Comparison of ENCODE assay signal across 8 cellular contexts in the genomic region with DNA sequence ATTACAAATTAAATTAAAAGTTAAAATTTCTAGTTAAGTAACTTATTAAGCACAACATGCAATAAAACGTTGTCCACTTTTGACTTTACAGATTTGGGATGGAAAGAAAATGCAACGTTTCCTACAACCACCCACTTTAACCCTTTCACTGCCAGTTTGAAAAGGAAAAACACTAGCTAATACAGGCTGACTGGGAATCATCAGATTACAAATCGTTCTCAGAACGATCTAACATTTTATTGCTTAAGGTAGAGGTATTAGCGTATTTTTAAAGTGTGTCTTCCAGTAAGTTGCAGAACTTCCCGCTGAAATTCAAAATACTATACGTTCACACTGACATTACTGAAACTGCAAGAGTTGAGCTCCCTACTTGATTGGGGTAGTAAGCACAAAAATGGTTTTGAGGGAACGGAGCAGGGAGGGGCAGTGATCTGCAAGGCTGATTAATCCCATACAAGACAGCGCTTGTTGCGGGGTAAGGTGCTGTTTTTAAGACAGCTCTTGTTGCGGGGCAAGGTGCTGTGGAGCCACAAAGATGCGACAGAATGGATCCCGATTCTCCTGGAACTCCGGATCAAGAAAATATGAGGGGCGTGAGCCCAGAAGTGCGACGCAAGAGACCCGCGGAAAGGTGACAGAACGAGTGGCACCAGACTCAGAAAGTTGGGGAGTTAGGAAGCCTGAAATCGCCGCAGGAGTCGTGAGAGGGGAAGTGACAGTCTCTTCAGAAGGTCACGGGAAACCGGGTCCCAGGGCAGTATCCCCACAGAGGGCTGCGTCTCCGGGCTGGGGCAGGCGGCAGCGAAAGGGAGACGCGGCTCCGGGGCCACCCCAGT. TPM values are rescaled to one million over a fixed set of nuclear protein-coding genes. Genes with fewer than 3 reads are reported as not detected.
DNase-seq lines count a peak whose midpoint lies in the region; ATAC-seq and TF ChIP-seq lines count a peak whose summit lies in the region.

No MANE protein-coding gene starts in this region.

- no peak for TF ChIP-seq EP300 in transverse colon (IDR thresholded peaks at IDR 0.05; ENCODE audit: low read depth)

- in situ Hi-C loops in transverse colon (cut with MboI; ENCODE audit: low pct_ligation_motif_present in 1 of 4, low pct_unique_long_range_greater_than_20kb in 1 of 4, low sequenced_read_pairs in 3 of 4), result loop anchor here in 1 of 4 donors (25.0 kb wide), 1 partner anchor 93 kb away; the partner anchor contains the start of genes ADGRF3 and SELENOI

- peak; percentile 29 for ATAC-seq in GM19397 (IDR thresholded peaks at IDR 0.05; ENCODE audit: unreplicated experiment)
- ATAC-seq in HG03439 (IDR thresholded peaks at IDR 0.05; ENCODE audit: unreplicated experiment), result peak; percentile 32
- no peak for ATAC-seq in lung (ENCODE audit: insufficient read depth, low FRiP score)

- peaks cover 46% of the 10 kb centered on the region for H3K4me1 Mint-ChIP-seq in dendritic cell treated with granulocyte-macrophage colony-stimulating factor and Interleukin-4, amounts not matched to agents 40 ng/mL and 50 ng/mL, for 4 days (ENCODE audit: low read depth)

- peaks cover 6 to 22% of the 10 kb centered on the region in 2 donors for H3K4me1 ChIP-seq in lung (ENCODE audit: control insufficient read depth in 2 of 2, insufficient read depth in 2 of 2, low read length in 2 of 2)
- peaks cover 21 to 69% (median 49%) of the 10 kb centered on the region in 4 donors for H3K4me1 ChIP-seq in transverse colon

- peak overlapping the region; percentile 99 for H3K4me3 Mint-ChIP-seq in dendritic cell treated with granulocyte-macrophage colony-stimulating factor and Interleukin-4, amounts not matched to agents 40 ng/mL and 50 ng/mL, for 4 days

- intact Hi-C loops in dendritic cell treated with granulocyte-macrophage colony-stimulating factor and Interleukin-4, amounts not matched to agents 40 ng/mL and 50 ng/mL, for 4 days (cut with micrococcal nuclease), result loop anchor here (2.0 to 5.0 kb wide), 3 partner anchors 33 to 103 kb away; partner anchors contain the start of genes ADGRF3 and SELENOI
- intact Hi-C loops in transverse colon (cut with DNase I; ENCODE audit: low total_unique reads), result loop anchor here (2.0 kb wide), 1 partner anchor 55 kb away; no protein-coding TSS in a partner anchor

- DNase-seq in Daoy (ENCODE audit: low read depth), result peak; percentile 13
- peak; percentile 59 for DNase-seq in RKO (ENCODE audit: low spot score)
- DNase-seq in lung (ENCODE audit: low spot score), result no peak
- peak; percentile 35 for DNase-seq in transverse colon
- no peak for DNase-seq in COLO668 (lab: John Stamatoyannopoulos, UW; ENCODE audit: unreplicated experiment)

- H3K27me3 ChIP-seq in lung (ENCODE audit: control insufficient read depth, insufficient read depth) (no peaks in the 10 kb centered on the region), transverse colon (no peaks in the 10 kb centered on the region)

- TF ChIP-seq POLR2A in transverse colon (IDR thresholded peaks at IDR 0.05), result no peak

- peak overlapping the region; percentile 91 for H3K4me3 ChIP-seq in lung
- H3K4me3 ChIP-seq in transverse colon, result peak overlapping the region; percentile 73 to 90 (median 78)

- no peaks in the 10 kb centered on the region for H3K9me3 Mint-ChIP-seq in dendritic cell treated with granulocyte-macrophage colony-stimulating factor and Interleukin-4, amounts not matched to agents 40 ng/mL and 50 ng/mL, for 4 days

- H3K27ac ChIP-seq in lung (ENCODE audit: low read depth in 1 of 2, low read length in 1 of 2), result peak overlapping the region; percentile 98
- H3K27ac ChIP-seq in transverse colon, result peak overlapping the region; percentile 86 to 97 (median 92)

- H3K9me3 ChIP-seq in lung (ENCODE audit: control insufficient read depth in 2 of 2, insufficient read depth in 1 of 2, low read length in 1 of 2) (no peaks in the 10 kb centered on the region), transverse colon (no peaks in the 10 kb centered on the region)

- H3K27ac Mint-ChIP-seq in dendritic cell treated with granulocyte-macrophage colony-stimulating factor and Interleukin-4, amounts not matched to agents 40 ng/mL and 50 ng/mL, for 4 days, result peak overlapping the region; percentile 99

- TF ChIP-seq CTCF in lung (IDR thresholded peaks at IDR 0.05; ENCODE audit: control extremely low read depth, extremely low read depth), result no peak
- no peak for TF ChIP-seq CTCF in transverse colon (IDR thresholded peaks at IDR 0.05)

- no peaks in the 10 kb centered on the region for H3K36me3 ChIP-seq in lung (ENCODE audit: control insufficient read depth in 2 of 2, insufficient read depth in 2 of 2, low read length in 2 of 2)
- H3K36me3 ChIP-seq in transverse colon, result peaks cover 0 to 3% (median 0%) of the 10 kb centered on the region in 4 donors

- 0% methylated on average over 32 of the region's 32 CpGs for WGBS in lung, 2 donors
- WGBS in transverse colon (ENCODE audit: low coverage in 1 of 2), 2 donors, result 0% methylated on average over 13 to 30 of the region's 32 CpGs

- H3K36me3 Mint-ChIP-seq in dendritic cell treated with granulocyte-macrophage colony-stimulating factor and Interleukin-4, amounts not matched to agents 40 ng/mL and 50 ng/mL, for 4 days (ENCODE audit: low read depth), result peaks cover 37% of the 10 kb centered on the region

- no peaks in the 10 kb centered on the region for H3K27me3 Mint-ChIP-seq in dendritic cell treated with granulocyte-macrophage colony-stimulating factor and Interleukin-4, amounts not matched to agents 40 ng/mL and 50 ng/mL, for 4 days

RNA-seq across cellular contexts. Expression of gene HADHA, which starts 0.6 kb away (rescaled TPM):
- 89.7 and 101 TPM in 2 replicates for total RNA-seq in Daoy (2014; rRNA removed; shearing (Covaris generic))
- 100 to 1,000 TPM; 111 to 117 TPM for total RNA-seq in lung
- polyA plus RNA-seq in lung, result 10 to 100 TPM; 35.2 to 77.6 TPM
- total RNA-seq in transverse colon, result 100 to 1,000 TPM in 2 of 4 donors, 10 to 100 TPM in 2; 92.8 to 233 (median 142) TPM

RNA-seq across cellular contexts. Expression of gene HADHB, which starts 0.9 kb away (rescaled TPM):
- 83.9 and 97.4 TPM in 2 replicates for total RNA-seq in Daoy (2014; rRNA removed; shearing (Covaris generic))
- total RNA-seq in lung (100 to 1,000 TPM; 100 to 140 TPM), transverse colon (100 to 1,000 TPM in 2 of 4 donors, 10 to 100 TPM in 2; 53.1 to 182 (median 133) TPM)
- polyA plus RNA-seq in lung, result 10 to 100 TPM; 63.1 to 78.8 TPM

Comparison
In these comparisons a context has a peak if more than half of its experiments do, and no peak if none do; other contexts are left out.
1. DNase-seq: peak in Daoy (single experiment), RKO (single experiment) and transverse colon (single experiment); none in lung (single experiment) and COLO668 (single experiment).